ENCODE assay signal across 1 cellular context in the genomic region with DNA sequence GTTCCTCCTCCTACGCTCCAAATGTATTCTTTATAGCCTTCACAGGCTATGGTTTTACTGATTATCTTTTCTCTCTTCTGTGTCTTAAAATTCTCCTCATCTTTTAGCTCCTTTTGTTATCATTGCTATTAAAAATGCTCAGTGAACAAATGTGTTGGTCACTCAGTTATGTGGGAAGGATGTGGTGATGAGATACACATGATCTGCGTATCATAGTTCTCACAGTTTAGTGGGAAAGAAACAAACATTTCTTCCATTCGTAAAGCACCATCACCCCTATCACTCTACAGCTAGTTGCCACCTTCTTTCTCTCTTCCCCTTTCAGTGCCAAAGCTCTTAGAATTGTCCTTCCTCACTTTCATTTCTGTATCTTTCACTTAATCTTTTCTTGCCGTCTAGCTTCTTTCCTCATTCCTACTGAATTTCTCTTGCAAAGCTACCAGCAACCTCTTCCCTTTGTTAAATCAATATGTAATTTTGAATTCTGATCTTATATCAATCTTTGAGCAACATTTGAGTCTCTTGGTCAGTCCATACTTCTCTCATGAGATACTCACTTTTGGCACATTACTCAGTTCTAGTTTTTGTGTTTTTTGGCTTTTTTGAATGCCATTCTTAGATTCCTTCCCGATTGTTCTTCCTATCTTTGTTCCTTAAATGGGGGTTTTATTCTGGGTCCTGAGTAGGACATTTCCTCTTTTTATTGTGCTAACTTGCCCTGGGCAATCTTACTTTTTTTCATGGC.
TF ChIP-seq lines count a peak whose summit lies in the region.

No MANE protein-coding gene starts in this region.

TF ChIP-seq in GM23338, 12 proteins besides CTCF, POLR2A, EP300 and RAD21 (continued from another document):
- TF ChIP-seq, protein P1, sequence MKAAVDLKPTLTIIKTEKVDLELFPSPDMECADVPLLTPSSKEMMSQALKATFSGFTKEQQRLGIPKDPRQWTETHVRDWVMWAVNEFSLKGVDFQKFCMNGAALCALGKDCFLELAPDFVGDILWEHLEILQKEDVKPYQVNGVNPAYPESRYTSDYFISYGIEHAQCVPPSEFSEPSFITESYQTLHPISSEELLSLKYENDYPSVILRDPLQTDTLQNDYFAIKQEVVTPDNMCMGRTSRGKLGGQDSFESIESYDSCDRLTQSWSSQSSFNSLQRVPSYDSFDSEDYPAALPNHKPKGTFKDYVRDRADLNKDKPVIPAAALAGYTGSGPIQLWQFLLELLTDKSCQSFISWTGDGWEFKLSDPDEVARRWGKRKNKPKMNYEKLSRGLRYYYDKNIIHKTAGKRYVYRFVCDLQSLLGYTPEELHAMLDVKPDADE (IDR thresholded peaks at IDR 0.05) = no peak
- TF ChIP-seq CREB1 (CRISPR knock-in tag; IDR thresholded peaks at IDR 0.05; ENCODE audit: low read depth) = no peak
- no peak for TF ChIP-seq ZNF114 (CRISPR knock-in tag; IDR thresholded peaks at IDR 0.05)
- no peak for TF ChIP-seq JUNB (IDR thresholded peaks at IDR 0.05; ENCODE audit: unreplicated experiment)
- TF ChIP-seq EZH2 (IDR thresholded peaks at IDR 0.05; ENCODE audit: low read depth, unreplicated experiment) = no peak
- no peak for TF ChIP-seq STAT1 (IDR thresholded peaks at IDR 0.05; ENCODE audit: unreplicated experiment)
- no peak for TF ChIP-seq NANOG (IDR thresholded peaks at IDR 0.05; ENCODE audit: borderline replicate concordance)
TF ChIP-seq in GM23338: peak in this region for 0.
